21 cellular contexts compared by ENCODE assay signal in genomic region chr12:44709166-44709565, GRCh38.
DNase-seq lines count a peak whose midpoint lies in the region; ATAC-seq and TF ChIP-seq lines count a peak whose summit lies in the region.
"Had no signal": no experiment of that assay in that cellular context is flagged by ENCODE, and none has a peak within 500 bp of the region (broad histone marks: within the 10 kb centered on the region; RNA-seq: fewer than 3 reads in every experiment).

No MANE protein-coding gene starts in this region.

- H3K36me3 Mint-ChIP-seq in activated T-helper 17 cell treated with anti-CD3 and anti-CD28 coated beads, Interleukin-2, amount 50 U/mL, for 72 hours (ENCODE audit: low read depth): peaks cover 35% of the 10 kb centered on the region

- no peak overlapping the region for H3K27ac ChIP-seq in upper lobe of right lung
- no peak overlapping the region for H3K27ac ChIP-seq in uterus
- H3K27ac ChIP-seq: 22Rv1, C4-2B, SK-N-MC had no signal

- peak; percentile 19 for ATAC-seq in upper lobe of right lung
- ATAC-seq in activated T-helper 17 cell treated with anti-CD3 and anti-CD28 coated beads, Interleukin-2, amount 50 U/mL, for 72 hours (replicated peaks): no peak
- ATAC-seq: HepG2, K562 had no signal

- no peaks in the 10 kb centered on the region for H3K9me3 ChIP-seq in upper lobe of right lung
- no peaks in the 10 kb centered on the region for H3K9me3 ChIP-seq in uterus

- no peaks in the 10 kb centered on the region for H3K4me1 ChIP-seq in upper lobe of right lung
- no peaks in the 10 kb centered on the region for H3K4me1 ChIP-seq in uterus

- intact Hi-C loops in upper lobe of right lung (cut with DNase I): no loop called here
- intact Hi-C loops in uterus (cut with DNase I; ENCODE audit: low total_unique reads): no loop called here

- DNase-seq in DMS53 (lab: John Stamatoyannopoulos, UW) (peak; percentile 42), DMS53 treated with DMSO at 0.1 percent for 48 hours (lab: John Stamatoyannopoulos, UW; ENCODE audit: unreplicated experiment) (no peak), HT1080 (ENCODE audit: low read depth) (peak; percentile 31), RKO (ENCODE audit: low spot score) (peak; percentile 7), upper lobe of right lung (no peak), SIG-M5 (lab: John Stamatoyannopoulos, UW) (no peak), uterus (no peak)
- DNase-seq: MM.1S, NCI-H1048, NCI-H1417 treated with DMSO at 0.1 percent for 48 hours, NCI-H1930, NCI-H524, NCI-H82, Right ventricle myocardium superior, T-helper 2 cell had no signal

- H3K27ac Mint-ChIP-seq in activated T-helper 17 cell treated with anti-CD3 and anti-CD28 coated beads, Interleukin-2, amount 50 U/mL, for 72 hours: no peak overlapping the region

- H3K4me1 Mint-ChIP-seq in activated T-helper 17 cell treated with anti-CD3 and anti-CD28 coated beads, Interleukin-2, amount 50 U/mL, for 72 hours: no peaks in the 10 kb centered on the region

- TF ChIP-seq POLR2A in uterus (IDR thresholded peaks at IDR 0.05): no peak

- H3K4me3 ChIP-seq in upper lobe of right lung (no peak overlapping the region), uterus (no peak overlapping the region)
- H3K4me3 ChIP-seq: K562, SK-N-MC had no signal

- H3K4me3 Mint-ChIP-seq in activated T-helper 17 cell treated with anti-CD3 and anti-CD28 coated beads, Interleukin-2, amount 50 U/mL, for 72 hours: no peak overlapping the region

- H3K27me3 ChIP-seq in upper lobe of right lung: peaks cover 4% of the 10 kb centered on the region
- H3K27me3 ChIP-seq in uterus: no peaks in the 10 kb centered on the region

- TF ChIP-seq CTCF in upper lobe of right lung (IDR thresholded peaks at IDR 0.05) (no peak), uterus (IDR thresholded peaks at IDR 0.05) (no peak)

- H3K9me3 Mint-ChIP-seq in activated T-helper 17 cell treated with anti-CD3 and anti-CD28 coated beads, Interleukin-2, amount 50 U/mL, for 72 hours: no peaks in the 10 kb centered on the region

- H3K27me3 Mint-ChIP-seq in activated T-helper 17 cell treated with anti-CD3 and anti-CD28 coated beads, Interleukin-2, amount 50 U/mL, for 72 hours: no peaks in the 10 kb centered on the region

- no peaks in the 10 kb centered on the region for H3K36me3 ChIP-seq in upper lobe of right lung
- no peaks in the 10 kb centered on the region for H3K36me3 ChIP-seq in uterus

Comparison
In these comparisons a context has a peak if more than half of its experiments do, and no peak if none do; other contexts are left out.
1. DNase-seq: peak in DMS53 (single experiment), HT1080 (single experiment) and RKO (single experiment); none in DMS53 treated with DMSO at 0.1 percent for 48 hours (single experiment), upper lobe of right lung (single experiment), SIG-M5 (single experiment) and uterus (0 of 2).